Comparison of ENCODE assay signal across 22 cellular contexts in genomic region chr1:18761948-18762905, GRCh38.
DNase-seq lines count a peak whose midpoint lies in the region; ATAC-seq lines count a peak whose summit lies in the region.
"Had no signal": no experiment of that assay in that cellular context is flagged by ENCODE, and none has a peak within 500 bp of the region (broad histone marks: within the 10 kb centered on the region; RNA-seq: fewer than 3 reads in every experiment).

No MANE protein-coding gene starts in this region.

- peak overlapping the region; percentile 45 for H3K27ac Mint-ChIP-seq in T-helper 1 cell treated with Interleukin-12 subunit alpha and Interleukin-12 subunit beta and Interleukin-4 antibody, amounts not matched to agents 30 μg/mL and 1 μg/mL, for 36 hours
- H3K27ac Mint-ChIP-seq in activated T-cell treated with anti-CD3 and anti-CD28 coated beads, Interleukin-2, amount 50 U/mL, for 72 hours: no peak overlapping the region
- H3K27ac Mint-ChIP-seq: CD4-positive, alpha-beta memory T cell; H9; IgD-negative memory B cell had no signal

- H3K27me3 ChIP-seq in SJCRH30: no peaks in the 10 kb centered on the region
- H3K27me3 ChIP-seq: BLaER1 had no signal

- peaks cover 29% of the 10 kb centered on the region for H3K4me1 ChIP-seq in SJCRH30
- H3K4me1 ChIP-seq: A549, BLaER1 had no signal

- H3K36me3 ChIP-seq in SJCRH30: no peaks in the 10 kb centered on the region
- H3K36me3 ChIP-seq: BLaER1 had no signal

- peak overlapping the region; percentile 34; the same call in 1 of the 2 replicates for H3K27ac ChIP-seq in SJCRH30
- H3K27ac ChIP-seq: A549, BLaER1, HL-60, PC-9 had no signal

- no peak overlapping the region for H3K4me3 ChIP-seq in SJCRH30
- H3K4me3 ChIP-seq: A549, BLaER1, PC-9 had no signal

- DNase-seq in T-helper 1 cell (no peak), SJCRH30 (peak; percentile 46 to 61), medulla oblongata (ENCODE audit: extremely low spot score) (peak; percentile 4), superior temporal gyrus (ENCODE audit: extremely low spot score) (peak; percentile 12)
- no peak for DNase-seq in stimulated activated naive CD8-positive, alpha-beta T cell treated with anti-CD3 and anti-CD28 coated beads, Interleukin-15, Interleukin-2, amounts not matched to agents 100 U/mL and 50 U/mL, for 24 hours
- no peak for DNase-seq in activated T-cell treated with anti-CD3 and anti-CD28 coated beads, Interleukin-2, amount 50 U/mL, for 72 hours
- DNase-seq: Calu3; CD4-positive, alpha-beta memory T cell; H9; Kasumi-1; NCI-H1105 treated with DMSO at 0.1 percent for 48 hours; NCI-H1694; NCI-H2227 treated with DMSO at 0.1 percent for 48 hours; NCI-H524; NCI-H82; PC-9 had no signal

- no peaks in the 10 kb centered on the region for H3K4me1 Mint-ChIP-seq in T-helper 1 cell treated with Interleukin-12 subunit alpha and Interleukin-12 subunit beta and Interleukin-4 antibody, amounts not matched to agents 30 μg/mL and 1 μg/mL, for 36 hours (ENCODE audit: low read depth)
- H3K4me1 Mint-ChIP-seq in activated T-cell treated with anti-CD3 and anti-CD28 coated beads, Interleukin-2, amount 50 U/mL, for 72 hours (ENCODE audit: low read depth): no peaks in the 10 kb centered on the region
- H3K4me1 Mint-ChIP-seq: CD4-positive, alpha-beta memory T cell; H9; IgD-negative memory B cell had no signal

- no peaks in the 10 kb centered on the region for H3K9me3 Mint-ChIP-seq in T-helper 1 cell treated with Interleukin-12 subunit alpha and Interleukin-12 subunit beta and Interleukin-4 antibody, amounts not matched to agents 30 μg/mL and 1 μg/mL, for 36 hours
- H3K9me3 Mint-ChIP-seq in activated T-cell treated with anti-CD3 and anti-CD28 coated beads, Interleukin-2, amount 50 U/mL, for 72 hours: no peaks in the 10 kb centered on the region

- H3K27me3 Mint-ChIP-seq in T-helper 1 cell treated with Interleukin-12 subunit alpha and Interleukin-12 subunit beta and Interleukin-4 antibody, amounts not matched to agents 30 μg/mL and 1 μg/mL, for 36 hours (ENCODE audit: low read depth): peaks cover 3% of the 10 kb centered on the region
- peaks cover 34% of the 10 kb centered on the region for H3K27me3 Mint-ChIP-seq in activated T-cell treated with anti-CD3 and anti-CD28 coated beads, Interleukin-2, amount 50 U/mL, for 72 hours (ENCODE audit: low read depth)

- no peaks in the 10 kb centered on the region; the same call in none of the 2 replicates for H3K9me3 ChIP-seq in SJCRH30 (replicated peaks)

- ATAC-seq in stimulated activated naive CD8-positive, alpha-beta T cell treated with anti-CD3 and anti-CD28 coated beads, Interleukin-15, Interleukin-2, amounts not matched to agents 100 U/mL and 50 U/mL, for 24 hours: no peak
- ATAC-seq in activated T-cell treated with anti-CD3 and anti-CD28 coated beads, Interleukin-2, amount 50 U/mL, for 72 hours (replicated peaks in 1 of 2): no peak
- no peak for ATAC-seq in GM19395 (IDR thresholded peaks at IDR 0.05; ENCODE audit: unreplicated experiment)
- ATAC-seq: A549 had no signal

- H3K36me3 Mint-ChIP-seq in T-helper 1 cell treated with Interleukin-12 subunit alpha and Interleukin-12 subunit beta and Interleukin-4 antibody, amounts not matched to agents 30 μg/mL and 1 μg/mL, for 36 hours (ENCODE audit: low read depth): no peaks in the 10 kb centered on the region
- peaks cover 0 to 6% of the 10 kb centered on the region in 2 donors for H3K36me3 Mint-ChIP-seq in activated T-cell treated with anti-CD3 and anti-CD28 coated beads, Interleukin-2, amount 50 U/mL, for 72 hours (ENCODE audit: insufficient read depth in 2 of 2)
- H3K36me3 Mint-ChIP-seq: CD4-positive, alpha-beta memory T cell; IgD-negative memory B cell had no signal

- H3K4me3 Mint-ChIP-seq in T-helper 1 cell treated with Interleukin-12 subunit alpha and Interleukin-12 subunit beta and Interleukin-4 antibody, amounts not matched to agents 30 μg/mL and 1 μg/mL, for 36 hours: no peak overlapping the region
- H3K4me3 Mint-ChIP-seq in activated T-cell treated with anti-CD3 and anti-CD28 coated beads, Interleukin-2, amount 50 U/mL, for 72 hours: no peak overlapping the region
- H3K4me3 Mint-ChIP-seq: CD4-positive, alpha-beta memory T cell; H9; IgD-negative memory B cell had no signal

Comparison
In these comparisons a context has a peak if more than half of its experiments do, and no peak if none do; other contexts are left out.
1. DNase-seq: peak in SJCRH30 (2 of 2), medulla oblongata (single experiment) and superior temporal gyrus (single experiment); none in T-helper 1 cell (0 of 5), stimulated activated naive CD8-positive, alpha-beta T cell treated with anti-CD3 and anti-CD28 coated beads, Interleukin-15, Interleukin-2, amounts not matched to agents 100 U/mL and 50 U/mL, for 24 hours (single experiment) and activated T-cell treated with anti-CD3 and anti-CD28 coated beads, Interleukin-2, amount 50 U/mL, for 72 hours (0 of 2).